ENCODE assay signal across 19 cellular contexts in genomic region chr12:47982770-47983169, GRCh38. TPM values are rescaled to one million over a fixed set of nuclear protein-coding genes. Genes with fewer than 3 reads are reported as not detected.
"Had no signal": no experiment of that assay in that cellular context is flagged by ENCODE, and none has a peak within 500 bp of the region (broad histone marks: within the 10 kb centered on the region; RNA-seq: fewer than 3 reads in every experiment).

No MANE protein-coding gene starts in this region.

- H3K36me3 ChIP-seq: SJSA1 had no signal

- DNase-seq: KBM-7, NCI-H1092 treated with DMSO at 0.1 percent for 48 hours, NCI-H1436, NCI-H187, NCI-H2029, NCI-H2081 treated with DMSO at 0.1 percent for 48 hours, NCI-H2171, NCI-H226, NCI-H446, NCI-H510A, NCI-H524 treated with DMSO at 0.1 percent for 48 hours, NCI-H69, NCI-H774, SHP77 treated with DMSO at 0.1 percent for 48 hours had no signal

- H3K9me3 ChIP-seq: SJSA1 had no signal

- H3K27me3 ChIP-seq: SJSA1 had no signal

- H3K27ac ChIP-seq: RWPE1, SJSA1, SK-N-MC had no signal

- H3K4me1 ChIP-seq: SJSA1 had no signal

- H3K4me3 ChIP-seq: SJSA1, SK-N-MC had no signal

RNA-seq across cellular contexts. Expression of gene COL2A1, which starts 21.5 kb away (rescaled TPM):
- total RNA-seq: HT-29, LHCN-M2, SJSA1 had no signal
